Comparison of ENCODE assay signal across 8 cellular contexts in genomic region chr2:201127570-201127969, GRCh38. TPM values are rescaled to one million over a fixed set of nuclear protein-coding genes. Genes with fewer than 3 reads are reported as not detected.
A peak's percentile ranks its signal among the peaks of the same experiment; 100 is the strongest.
DNase-seq lines count a peak whose midpoint lies in the region; ATAC-seq and TF ChIP-seq lines count a peak whose summit lies in the region.

No MANE protein-coding gene starts in this region.

- 28% methylated on average over 5 of the region's 5 CpGs for WGBS in testis, 2 donors

- DNase-seq in T-helper 17 cell (no peak), chondrocyte (ENCODE audit: low spot score) (no peak), memory B cell (ENCODE audit: low spot score in 2 of 2) (no peak), testis (peak; percentile 86), GM10266 (ENCODE audit: extremely low spot score) (no peak), NCI-H2029 (lab: John Stamatoyannopoulos, UW) (no peak)

- TF ChIP-seq POLR2A in testis (IDR thresholded peaks at IDR 0.05): no peak

- ATAC-seq in T-helper 17 cell (peak; percentile 21), memory B cell (ENCODE audit: low read depth) (no peak), GM18502 (IDR thresholded peaks at IDR 0.05; ENCODE audit: poor library complexity, unreplicated experiment) (no peak)

- H3K27ac Mint-ChIP-seq in T-helper 17 cell (peak overlapping the region; percentile 100), chondrocyte (ENCODE audit: unreplicated experiment) (peak overlapping the region; percentile 92), memory B cell (peak overlapping the region; percentile 99)

- H3K9me3 ChIP-seq in T-helper 17 cell (ENCODE audit: control insufficient read depth, low read length, poor library complexity, severe bottlenecking) (no peaks in the 10 kb centered on the region), testis (no peaks in the 10 kb centered on the region)

- H3K27me3 ChIP-seq in testis: no peaks in the 10 kb centered on the region

- H3K4me3 ChIP-seq in GM12875 (ENCODE audit: low read depth, low read length): peak overlapping the region; percentile 28
- H3K4me3 ChIP-seq in testis: no peak overlapping the region

- H3K27me3 Mint-ChIP-seq in T-helper 17 cell: no peaks in the 10 kb centered on the region
- no peaks in the 10 kb centered on the region for H3K27me3 Mint-ChIP-seq in chondrocyte (ENCODE audit: low read depth)
- H3K27me3 Mint-ChIP-seq in memory B cell: no peaks in the 10 kb centered on the region

- peaks cover 2% of the 10 kb centered on the region for H3K9me3 Mint-ChIP-seq in chondrocyte (ENCODE audit: low read depth)
- H3K9me3 Mint-ChIP-seq in memory B cell: no peaks in the 10 kb centered on the region

- H3K36me3 Mint-ChIP-seq in T-helper 17 cell (ENCODE audit: low read depth): peaks cover 16% of the 10 kb centered on the region
- H3K36me3 Mint-ChIP-seq in chondrocyte (ENCODE audit: low read depth): peaks cover 2% of the 10 kb centered on the region
- H3K36me3 Mint-ChIP-seq in memory B cell: peaks cover 5% of the 10 kb centered on the region

- H3K27ac ChIP-seq in testis: peak overlapping the region; percentile 61 to 100

- no peaks in the 10 kb centered on the region for H3K36me3 ChIP-seq in testis (ENCODE audit: low read depth, missing control alignments)

- peaks cover 89% of the 10 kb centered on the region for H3K4me1 ChIP-seq in testis

- H3K4me3 Mint-ChIP-seq in T-helper 17 cell (peak overlapping the region; percentile 99), chondrocyte (ENCODE audit: unreplicated experiment) (peak overlapping the region; percentile 24), memory B cell (peak overlapping the region; percentile 75)

- H3K4me1 Mint-ChIP-seq in T-helper 17 cell: peaks cover 75% of the 10 kb centered on the region
- peaks cover 64% of the 10 kb centered on the region for H3K4me1 Mint-ChIP-seq in chondrocyte (ENCODE audit: low read depth)
- peaks cover 63% of the 10 kb centered on the region for H3K4me1 Mint-ChIP-seq in memory B cell

- intact Hi-C loops in testis (cut with DNase I; ENCODE audit: low total_unique reads): no loop called here

- TF ChIP-seq CTCF in GM12875 (IDR thresholded peaks at IDR 0.05; ENCODE audit: borderline replicate concordance, insufficient read depth, low read depth, low read length) (no peak), chondrocyte (IDR thresholded peaks at IDR 0.05) (no peak), testis (IDR thresholded peaks at IDR 0.05) (no peak), GM10266 (IDR thresholded peaks at IDR 0.05; ENCODE audit: control insufficient read depth, insufficient read depth, low read depth, missing control alignments) (no peak)

RNA-seq across cellular contexts. Expression of gene CFLAR, which starts 11.6 kb away (rescaled TPM):
- total RNA-seq in T-helper 17 cell (100 to 1,000 TPM; 221 to 223 TPM), chondrocyte (29.0 to 38.3 TPM (median 35.8 TPM) in 3 replicates), testis (100 to 1,000 TPM; 117 to 137 TPM)
- 51.1 TPM for polyA plus RNA-seq in testis (ENCODE audit: insufficient read depth, low read depth, low replicate concordance)

RNA-seq across cellular contexts. Expression of gene CASP10, which starts 55.4 kb away (rescaled TPM):
- total RNA-seq in T-helper 17 cell: 10 to 100 TPM; 16.4 to 21.2 TPM
- total RNA-seq in chondrocyte: 0.05 to 0.15 TPM in 2 of 3 replicates, not detected in the other
- total RNA-seq in testis: 10 to 100 TPM in 1 of 2 donors, 1 to 10 TPM in 1; 5.2 to 10.4 TPM
- 2.4 TPM for polyA plus RNA-seq in testis (ENCODE audit: insufficient read depth, low read depth, low replicate concordance)

RNA-seq across cellular contexts. Expression of gene NDUFB3, which starts 55.8 kb away (rescaled TPM):
- total RNA-seq in T-helper 17 cell (10 to 100 TPM; 23.7 to 33.8 TPM), chondrocyte (59.2 to 94.1 TPM (median 66.2 TPM) in 3 replicates), testis (10 to 100 TPM; 46.8 to 56.2 TPM)
- 129 TPM for polyA plus RNA-seq in testis (ENCODE audit: insufficient read depth, low read depth, low replicate concordance)

RNA-seq across cellular contexts. Expression of gene HYCC2, which starts 56.1 kb away (rescaled TPM):
- total RNA-seq in T-helper 17 cell (10 to 100 TPM; 29.4 to 36.5 TPM), chondrocyte (12.0 to 18.0 TPM (median 13.4 TPM) in 3 replicates), testis (10 to 100 TPM; 26.8 to 27.9 TPM)
- polyA plus RNA-seq in testis (ENCODE audit: insufficient read depth, low read depth, low replicate concordance): 10.7 TPM

Comparison
In these comparisons a context has a peak if more than half of its experiments do, and no peak if none do; other contexts are left out.
1. H3K4me3 Mint-ChIP-seq: peak in every context shown above with its lines; median percentile 99 in T-helper 17 cell; 75 in memory B cell; 24 in chondrocyte.